8 cellular contexts compared by ENCODE assay signal in genomic region chr3:120349819-120350125, GRCh38. TPM values are rescaled to one million over a fixed set of nuclear protein-coding genes. Genes with fewer than 3 reads are reported as not detected.
DNase-seq lines count a peak whose midpoint lies in the region; ATAC-seq and TF ChIP-seq lines count a peak whose summit lies in the region.

No MANE protein-coding gene starts in this region.

- peak overlapping the region; percentile 91 for H3K27ac ChIP-seq in AG04450 (ENCODE audit: low read depth, low read length)
- no peak overlapping the region for H3K27ac ChIP-seq in GM23338 (ENCODE audit: low read depth)
- H3K27ac ChIP-seq in adrenal gland, result peak overlapping the region; percentile 87 to 97 (median 94)
- H3K27ac ChIP-seq in substantia nigra (ENCODE audit: low read depth, low read length, poor library complexity, severe bottlenecking), result peak overlapping the region; percentile 93

- H3K36me3 ChIP-seq in GM23338 (ENCODE audit: insufficient read depth), result no peaks in the 10 kb centered on the region
- no peaks in the 10 kb centered on the region for H3K36me3 ChIP-seq in adrenal gland (replicated peaks in 1 of 2)

- H3K27ac Mint-ChIP-seq in GM23338, result peak overlapping the region; percentile 81; the same call in 1 of the 2 replicates

- no peaks in the 10 kb centered on the region for H3K9me2 ChIP-seq in GM23338 (ENCODE audit: insufficient read depth)

- H2AFZ ChIP-seq in GM23338, result peak overlapping the region; percentile 79

- H3K4me3 ChIP-seq in AG04450 (ENCODE audit: low read depth, low read length) (peak overlapping the region; percentile 84), GM23338 (peak overlapping the region; percentile 84), adrenal gland (peak overlapping the region; percentile 25 to 98 (median 78))

- H3K4me2 ChIP-seq in GM23338, result peak overlapping the region; percentile 93

- peaks cover 21% of the 10 kb centered on the region for H3K4me1 Mint-ChIP-seq in GM23338

- POLR2A ChIA-PET in AG04450 (lab: Yijun Ruan, JAX), result interaction anchor here (0.6 to 2.7 kb wide), 11 partner anchors 18 to 358 kb away, joined by 3 to 16 read pairs (median 5); partner anchors contain the start of gene FSTL1

- 1 to 5% (median 2%) methylated on average over 8 of the region's 8 CpGs for WGBS in adrenal gland, 4 donors

- no peaks in the 10 kb centered on the region; the same call in 1 of the 2 replicates for H3F3A ChIP-seq in GM23338 (replicated peaks; ENCODE audit: low read depth)

- CTCF ChIA-PET in AG04450 (lab: Charles Lee), result interaction anchor here (1.8 to 3.0 kb wide), 2 partner anchors 68 to 209 kb away, joined by 12 to 13 read pairs; no protein-coding TSS in a partner anchor

- H3K27me3 ChIP-seq in AG04450 (ENCODE audit: control insufficient read depth, insufficient read depth, low read length) (no peaks in the 10 kb centered on the region), GM23338 (ENCODE audit: insufficient read depth) (peaks cover 22% of the 10 kb centered on the region), adrenal gland (no peaks in the 10 kb centered on the region)

- peaks cover 33% of the 10 kb centered on the region for H3K79me2 ChIP-seq in GM23338 (replicated peaks; ENCODE audit: insufficient read depth)

- H3K9me3 Mint-ChIP-seq in GM23338, result no peaks in the 10 kb centered on the region

- intact Hi-C loops in adrenal gland (cut with DNase I), result no loop called here

- H3K4me1 ChIP-seq in GM23338 (ENCODE audit: insufficient read depth) (peaks cover 10% of the 10 kb centered on the region), adrenal gland (replicated peaks in 1 of 2) (peaks cover 21 to 46% of the 10 kb centered on the region in 2 donors)

- TF ChIP-seq CTCF in AG04450 (IDR thresholded peaks at IDR 0.05; ENCODE audit: low read depth, low read length) (no peak), GM23338 (conservative IDR thresholded peaks at IDR 0.05; ENCODE audit: low read depth in 2 of 2) (no peak), adrenal gland (IDR thresholded peaks at IDR 0.05) (no peak)

- H4K20me1 ChIP-seq in GM23338 (replicated peaks; ENCODE audit: insufficient read depth), result peaks cover 4% of the 10 kb centered on the region; the same call in 1 of the 2 replicates

- H3K9me3 ChIP-seq in AG04450 (ENCODE audit: control insufficient read depth, insufficient read depth, low read length) (no peaks in the 10 kb centered on the region; the same call in 1 of the 2 replicates), adrenal gland (replicated peaks in 1 of 3) (no peaks in the 10 kb centered on the region)

- no peak for TF ChIP-seq POLR2A in adrenal gland (IDR thresholded peaks at IDR 0.05)

- peaks cover 6% of the 10 kb centered on the region; the same call in 2 of the 3 replicates for H3K36me3 Mint-ChIP-seq in GM23338 (ENCODE audit: low read depth)

- ATAC-seq in GM23338 (peak; percentile 7), HG03354 (IDR thresholded peaks at IDR 0.05; ENCODE audit: poor library complexity, severe bottlenecking, unreplicated experiment) (no peak)

- peak overlapping the region; percentile 89 for H3K4me3 Mint-ChIP-seq in GM23338

- peaks cover 9% of the 10 kb centered on the region for H3K27me3 Mint-ChIP-seq in GM23338 (ENCODE audit: insufficient read depth, low read depth, poor library complexity)

- DNase-seq in AG04450 (ENCODE audit: low read depth, low spot score), result no peak
- DNase-seq in GM23338 (ENCODE audit: low spot score), result peak; percentile 58
- DNase-seq in adrenal gland, result no peak
- peak; percentile 24 for DNase-seq in kidney glomerular epithelial cell (lab: John Stamatoyannopoulos, UW)
- peak in 2 of 49 donors; percentile 43 to 72 for DNase-seq in substantia nigra (lab: John Stamatoyannopoulos, UW)
- DNase-seq in NCI-H748 (lab: John Stamatoyannopoulos, UW; ENCODE audit: unreplicated experiment), result no peak
- DNase-seq in islet precursor cell, result no peak

TF ChIP-seq in GM23338, 12 proteins besides CTCF, POLR2A, EP300 and RAD21 (continues in another document):
- TF ChIP-seq POLR2AphosphoS5 (IDR thresholded peaks at IDR 0.05; ENCODE audit: low read depth) (no peak), EZH2 (IDR thresholded peaks at IDR 0.05; ENCODE audit: low read depth, unreplicated experiment) (no peak), ZNF114 (CRISPR knock-in tag; IDR thresholded peaks at IDR 0.05) (no peak), STAT1 (IDR thresholded peaks at IDR 0.05; ENCODE audit: unreplicated experiment) (no peak), NANOG (IDR thresholded peaks at IDR 0.05; ENCODE audit: borderline replicate concordance) (no peak), ETS1 (IDR thresholded peaks at IDR 0.05) (no peak), ZNF462 (CRISPR knock-in tag; IDR thresholded peaks at IDR 0.05) (no peak), JUNB (IDR thresholded peaks at IDR 0.05; ENCODE audit: unreplicated experiment) (no peak)

RNA-seq across cellular contexts. Expression of gene LRRC58, which starts 0.6 kb away (rescaled TPM):
- polyA plus RNA-seq in AG04450 (2011; rRNA removed) (9.9 and 15.0 TPM in 2 replicates), GM23338 (2016; fragmentation: Nextera tagmentation; extraction: Ambion mirVana) (5.8 and 7.0 TPM in 2 replicates), adrenal gland (10 to 100 TPM in 1 of 3 donors, 1 to 10 TPM in 2; 5.8 to 42.7 (median 5.9) TPM)
- polyA minus RNA-seq in AG04450 (2011; rRNA and poly(A)+ RNA removed), result 6.7 and 13.3 TPM in 2 replicates
- 23.8 and 25.6 TPM in 2 replicates for total RNA-seq in GM23338 (2014; rRNA removed; shearing (Covaris generic))
- 10 to 100 TPM; 34.3 to 80.4 (median 53.0) TPM for total RNA-seq in adrenal gland

Comparison
In these comparisons a context has a peak if more than half of its experiments do, and no peak if none do; other contexts are left out.
1. DNase-seq: peak in GM23338 (single experiment) and kidney glomerular epithelial cell (single experiment); none in AG04450 (single experiment), adrenal gland (0 of 7), NCI-H748 (single experiment) and islet precursor cell (single experiment).
2. Peak in every context shown above with its lines, with median percentiles within 50 percentile points of each other: H3K4me3 ChIP-seq.